19 cellular contexts compared by ENCODE assay signal in genomic region chr7:141128506-141128905, GRCh38. TPM values are rescaled to one million over a fixed set of nuclear protein-coding genes. Genes with fewer than 3 reads are reported as not detected.
"Had no signal": no experiment of that assay in that cellular context is flagged by ENCODE, and none has a peak within 500 bp of the region (broad histone marks: within the 10 kb centered on the region; RNA-seq: fewer than 3 reads in every experiment).

No MANE protein-coding gene starts in this region.

- H3K4me3 ChIP-seq: adrenal gland, ascending aorta, pancreas, right lobe of liver, testis, vagina had no signal

- H3K9me3 ChIP-seq: adrenal gland, ascending aorta, pancreas, right lobe of liver, testis, vagina had no signal

- ATAC-seq: esophagus mucosa; left cardiac atrium; pancreas; right lobe of liver; stimulated activated naive B cell treated with anti-CD40 and anti-IgM and Interleukin-4, amounts not matched to agents 10 μg/mL and 1 μg/mL and 100 μg/mL, for 72 hours; WTC11 had no signal

- H3K36me3 ChIP-seq: adrenal gland, ascending aorta, brain microvascular endothelial cell, pancreas, right lobe of liver, vagina had no signal

- DNase-seq: activated gamma-delta T cell treated with Interleukin-2 at 50 U/mL for 16 hours; activated T-cell treated with anti-CD3 and anti-CD28 coated beads, Interleukin-2, amount 50 U/mL, for 1 hour; adrenal gland; brain microvascular endothelial cell; effector CD4-positive, alpha-beta T cell; left cardiac atrium; pancreas; right lobe of liver; stimulated activated CD4-positive, alpha-beta T cell treated with anti-CD3 and anti-CD28 coated beads, Interleukin-2, amount 100 ng/mL, for 48 hours; stimulated activated CD8-positive, alpha-beta memory T cell treated with anti-CD3 and anti-CD28 coated beads, Interleukin-4, amount 100 ng/mL, for 48 hours; stimulated activated naive B cell treated with anti-CD40 and anti-IgM and Interleukin-4, amounts not matched to agents 10 μg/mL and 1 μg/mL and 100 μg/mL, for 72 hours; T1000; testis; trophoblast cell had no signal

- H3K27me3 ChIP-seq: adrenal gland, ascending aorta, brain microvascular endothelial cell, pancreas, right lobe of liver, testis, vagina had no signal

- H3K4me1 ChIP-seq: adrenal gland, ascending aorta, pancreas, right lobe of liver, testis, vagina had no signal

- H3K27ac ChIP-seq: adrenal gland, ascending aorta, brain microvascular endothelial cell, pancreas, right lobe of liver, testis, vagina had no signal

RNA-seq across cellular contexts. Expression of gene TMEM178B, which starts 54.6 kb away (rescaled TPM):
- total RNA-seq: pulmonary artery endothelial cell had no signal
